Comparison of ENCODE assay signal across 10 cellular contexts in genomic region chr16:49698931-49699715, GRCh38.
DNase-seq lines count a peak whose midpoint lies in the region; ATAC-seq and TF ChIP-seq lines count a peak whose summit lies in the region.
"Had no signal": no experiment of that assay in that cellular context is flagged by ENCODE, and none has a peak within 500 bp of the region (broad histone marks: within the 10 kb centered on the region; RNA-seq: fewer than 3 reads in every experiment).

No MANE protein-coding gene starts in this region.

- H3K27me3 Mint-ChIP-seq in natural killer cell (ENCODE audit: low read depth in 2 of 2) = peaks cover 23% of the 10 kb centered on the region in 2 donors

- TF ChIP-seq CTCF in gastroesophageal sphincter (IDR thresholded peaks at IDR 0.05) = no peak
- TF ChIP-seq CTCF in psoas muscle (IDR thresholded peaks at IDR 0.05) = no peak
- no peak for TF ChIP-seq CTCF in natural killer cell (IDR thresholded peaks at IDR 0.05)

- H3K9ac ChIP-seq in NT2/D1 (ENCODE audit: insufficient read length, low read depth) = peak overlapping the region; percentile 87

- H3K36me3 Mint-ChIP-seq in natural killer cell = no peaks in the 10 kb centered on the region
- H3K36me3 Mint-ChIP-seq: CD4-positive, CD25-positive, alpha-beta regulatory T cell had no signal

- peak overlapping the region in 3 of 4 donors; percentile 55 to 80 (median 72) for H3K27ac ChIP-seq in gastroesophageal sphincter
- H3K27ac ChIP-seq in psoas muscle = no peak overlapping the region

- H3K27ac Mint-ChIP-seq in natural killer cell = no peak overlapping the region
- H3K27ac Mint-ChIP-seq: CD4-positive, CD25-positive, alpha-beta regulatory T cell had no signal

- H3K9me3 Mint-ChIP-seq in natural killer cell = no peaks in the 10 kb centered on the region
- H3K9me3 Mint-ChIP-seq: CD4-positive, CD25-positive, alpha-beta regulatory T cell had no signal

- H3K4me3 Mint-ChIP-seq in natural killer cell = no peak overlapping the region
- H3K4me3 Mint-ChIP-seq: CD4-positive, CD25-positive, alpha-beta regulatory T cell had no signal

- peaks cover 3% of the 10 kb centered on the region for H3K36me3 ChIP-seq in NT2/D1 (ENCODE audit: insufficient read depth, insufficient read length, low read length)
- no peaks in the 10 kb centered on the region for H3K36me3 ChIP-seq in gastroesophageal sphincter
- H3K36me3 ChIP-seq in psoas muscle (ENCODE audit: insufficient read depth in 1 of 2, low read depth in 1 of 2) = no peaks in the 10 kb centered on the region

- no peak for TF ChIP-seq EP300 in gastroesophageal sphincter (IDR thresholded peaks at IDR 0.05)

- 38 to 40% methylated on average over 3 to 18 of the region's 18 CpGs for WGBS in gastroesophageal sphincter (ENCODE audit: low coverage in 1 of 2), 2 donors
- 39 to 51% (median 43%) methylated on average over 18 of the region's 18 CpGs for WGBS in psoas muscle, 3 donors

- intact Hi-C loops in psoas muscle (cut with DNase I) = no loop called here
- intact Hi-C loops in natural killer cell (cut with micrococcal nuclease) = no loop called here

- ATAC-seq in gastroesophageal sphincter (peak; percentile 44), psoas muscle (peak in 1 of 4 donors; percentile 46), HG03460 (IDR thresholded peaks at IDR 0.05; ENCODE audit: unreplicated experiment) (no peak), natural killer cell (no peak)

- no peak for TF ChIP-seq POLR2A in gastroesophageal sphincter (IDR thresholded peaks at IDR 0.05)

- H3K4me1 ChIP-seq in NT2/D1 (ENCODE audit: insufficient read depth, insufficient read length) (peaks cover 29% of the 10 kb centered on the region), gastroesophageal sphincter (peaks cover 0 to 56% (median 33%) of the 10 kb centered on the region in 3 donors), psoas muscle (peaks cover 29% of the 10 kb centered on the region)

- no peaks in the 10 kb centered on the region for H3K27me3 ChIP-seq in NT2/D1 (ENCODE audit: insufficient read depth, insufficient read length)
- H3K27me3 ChIP-seq in gastroesophageal sphincter = no peaks in the 10 kb centered on the region
- no peaks in the 10 kb centered on the region for H3K27me3 ChIP-seq in psoas muscle (ENCODE audit: insufficient read depth in 3 of 3, low read length in 2 of 3)

- H3K9me3 ChIP-seq in NT2/D1 (ENCODE audit: insufficient read depth, low read length) = no peaks in the 10 kb centered on the region
- no peaks in the 10 kb centered on the region for H3K9me3 ChIP-seq in gastroesophageal sphincter
- H3K9me3 ChIP-seq in psoas muscle = no peaks in the 10 kb centered on the region

- peak; percentile 72 for DNase-seq in Daoy (ENCODE audit: low read depth)
- no peak for DNase-seq in NT2/D1 (ENCODE audit: low read depth, low spot score)
- peak; percentile 49 to 87 for DNase-seq in psoas muscle
- DNase-seq in midbrain (lab: John Stamatoyannopoulos, UW) = no peak
- DNase-seq in natural killer cell = no peak
- DNase-seq in SHP77 (lab: John Stamatoyannopoulos, UW) = no peak
- DNase-seq: CD4-positive, CD25-positive, alpha-beta regulatory T cell; NCI-H526 treated with DMSO at 0.1 percent for 48 hours had no signal

- no peaks in the 10 kb centered on the region for H3K4me1 Mint-ChIP-seq in natural killer cell
- H3K4me1 Mint-ChIP-seq: CD4-positive, CD25-positive, alpha-beta regulatory T cell had no signal

- no peak overlapping the region for H3K4me3 ChIP-seq in NT2/D1 (ENCODE audit: insufficient read length, low read depth)
- H3K4me3 ChIP-seq in gastroesophageal sphincter = peak overlapping the region in 1 of 2 donors; percentile 14
- H3K4me3 ChIP-seq in psoas muscle = peak overlapping the region; percentile 22

Comparison
In these comparisons a context has a peak if more than half of its experiments do, and no peak if none do; other contexts are left out.
1. DNase-seq: peak in Daoy (single experiment) and psoas muscle (2 of 2); none in NT2/D1 (single experiment), midbrain (single experiment), natural killer cell (single experiment) and SHP77 (0 of 2).